Comparison of ENCODE assay signal across 10 cellular contexts in the genomic region with DNA sequence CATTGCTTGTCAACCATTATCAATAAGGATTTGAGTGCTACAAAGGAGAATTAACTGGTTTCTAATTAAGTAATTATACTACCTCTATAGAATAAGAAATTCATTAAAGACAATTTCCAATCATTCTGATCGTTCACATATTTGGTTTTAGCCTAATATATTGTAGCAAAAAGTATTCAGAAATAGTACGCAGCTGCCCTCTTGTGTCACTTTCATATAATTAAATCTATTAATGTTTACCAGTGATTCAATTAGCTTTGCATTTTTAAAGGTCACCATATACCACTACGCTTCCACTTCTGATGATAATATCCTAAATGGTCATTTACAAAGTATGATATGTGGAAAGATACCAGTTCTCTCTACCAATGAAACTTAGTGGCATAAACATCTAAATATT.
A peak's percentile ranks its signal among the peaks of the same experiment; 100 is the strongest.
DNase-seq lines count a peak whose midpoint lies in the region; ATAC-seq, FAIRE-seq and TF ChIP-seq lines count a peak whose summit lies in the region.
"Had no signal": no experiment of that assay in that cellular context is flagged by ENCODE, and none has a peak within 500 bp of the region (broad histone marks: within the 10 kb centered on the region; RNA-seq: fewer than 3 reads in every experiment).

No MANE protein-coding gene starts in this region.

- H2BK20ac ChIP-seq in H9 (ENCODE audit: low read depth, low read length, poor library complexity, severe bottlenecking): no peak overlapping the region

- no peak overlapping the region for H2BK5ac ChIP-seq in H9 (ENCODE audit: insufficient read length, low read length)

- peaks cover 0 to 5% of the 10 kb centered on the region in 2 experiments; a peak in 1 of 4 replicates for H3K4me1 Mint-ChIP-seq in H9

- no peak overlapping the region for H3K4me2 ChIP-seq in H9 (ENCODE audit: insufficient read depth, insufficient read length, low read length)

- intact Hi-C loops in pancreas (cut with DNase I): no loop called here

- H2AFZ ChIP-seq in H9 (ENCODE audit: low read length): no peak overlapping the region

- no peaks in the 10 kb centered on the region for H3K9me3 Mint-ChIP-seq in H9
- H3K9me3 Mint-ChIP-seq: activated T-helper 1 cell treated with anti-CD3 and anti-CD28 coated beads, Interleukin-12 subunit alpha, Interleukin-12 subunit beta, Interleukin-2, Interleukin-4 antibody, amounts not matched to agents 30 ng/mL and 10 ng/mL and 1 ng/mL, durations not matched to agents 14 hours and 24 hours and 36 hours had no signal

- no peak overlapping the region for H3K4ac ChIP-seq in H9 (ENCODE audit: low read depth, low read length)

- H3K9me3 ChIP-seq in H9 (ENCODE audit: control insufficient read depth, low read depth, low read length) (no peaks in the 10 kb centered on the region), pancreas (no peaks in the 10 kb centered on the region), WERI-Rb-1 (ENCODE audit: severe bottlenecking) (no peaks in the 10 kb centered on the region)
- H3K9me3 ChIP-seq: SJCRH30 had no signal

- no peak overlapping the region for H3K56ac ChIP-seq in H9 (ENCODE audit: insufficient read length, low read depth, low read length)

- H3K23me2 ChIP-seq in H9 (ENCODE audit: insufficient read length, low read depth, low read length, poor library complexity, severe bottlenecking): no peaks in the 10 kb centered on the region

- DNase-seq in H9: no peak
- DNase-seq in NCI-H748 treated with DMSO at 0.1 percent for 48 hours (lab: John Stamatoyannopoulos, UW): peak; percentile 20
- no peak for DNase-seq in epithelial cell of proximal tubule (ENCODE audit: low read depth)
- DNase-seq in pancreas: no peak
- no peak for DNase-seq in NCI-H2227 (lab: John Stamatoyannopoulos, UW; ENCODE audit: unreplicated experiment)
- no peak for DNase-seq in WERI-Rb-1

- no peak overlapping the region for H2AK5ac ChIP-seq in H9 (ENCODE audit: insufficient read length, low read length)

- no peak overlapping the region for H4K91ac ChIP-seq in H9 (ENCODE audit: insufficient read length, low read depth, low read length)

- no peak overlapping the region for H3T11ph ChIP-seq in H9 (ENCODE audit: low read length)

- no peak overlapping the region for H2BK120ac ChIP-seq in H9 (ENCODE audit: low read depth, low read length, poor library complexity, severe bottlenecking)

- no peak for ATAC-seq in pancreas
- ATAC-seq in HG03025 (IDR thresholded peaks at IDR 0.05; ENCODE audit: low FRiP score, unreplicated experiment): no peak
- no peak for ATAC-seq in GM21360 (IDR thresholded peaks at IDR 0.05; ENCODE audit: unreplicated experiment)

- no peak overlapping the region for H3K23ac ChIP-seq in H9 (ENCODE audit: insufficient read length, low read depth, low read length)

- no peak overlapping the region for H4K5ac ChIP-seq in H9 (ENCODE audit: insufficient read length, low read depth, low read length)

- H2BK12ac ChIP-seq in H9 (ENCODE audit: insufficient read length, low read depth, low read length): no peak overlapping the region

- no peak overlapping the region for H3K27ac Mint-ChIP-seq in H9
- H3K27ac Mint-ChIP-seq: activated T-helper 1 cell treated with anti-CD3 and anti-CD28 coated beads, Interleukin-12 subunit alpha, Interleukin-12 subunit beta, Interleukin-2, Interleukin-4 antibody, amounts not matched to agents 30 ng/mL and 10 ng/mL and 1 ng/mL, durations not matched to agents 14 hours and 24 hours and 36 hours had no signal

- FAIRE-seq in pancreas (lab: Jason Lieb, UNC): peak; percentile 13

- H3K27me3 Mint-ChIP-seq in H9 (ENCODE audit: low read depth): no peaks in the 10 kb centered on the region

- no peaks in the 10 kb centered on the region for H3K79me2 ChIP-seq in H9 (ENCODE audit: insufficient read depth, low read length)

- H3K79me1 ChIP-seq in H9 (ENCODE audit: insufficient read depth, low read depth, low read length, poor library complexity, severe bottlenecking): no peaks in the 10 kb centered on the region

- H2BK15ac ChIP-seq in H9 (ENCODE audit: low read depth, low read length): no peak overlapping the region

- H4K20me1 ChIP-seq in H9 (ENCODE audit: control insufficient read depth, insufficient read depth, insufficient read length): no peaks in the 10 kb centered on the region

- H3K18ac ChIP-seq in H9 (ENCODE audit: insufficient read length, low read depth, low read length): no peak overlapping the region

- H3K27ac ChIP-seq in H9 (ENCODE audit: insufficient read length, low read depth, low read length) (no peak overlapping the region), pancreas (no peak overlapping the region), WERI-Rb-1 (no peak overlapping the region)
- H3K27ac ChIP-seq: SJCRH30 had no signal

- no peak overlapping the region for H3K9ac ChIP-seq in H9 (ENCODE audit: extremely low read depth, insufficient read length, low read length)

- WGBS in H9 (ENCODE audit: extremely low coverage, insufficient read length, low lambda C conversion rate): no CpG with 5 or more reads among the region's 3 CpGs
- WGBS in pancreas, 2 donors: 8 to 11% methylated on average over 3 of the region's 3 CpGs

- no peak overlapping the region for H3K4me3 ChIP-seq in epithelial cell of proximal tubule (ENCODE audit: low read depth, low read length)
- no peak overlapping the region for H3K4me3 ChIP-seq in pancreas
- H3K4me3 ChIP-seq in WERI-Rb-1 (ENCODE audit: low read depth, low read length): no peak overlapping the region
- H3K4me3 ChIP-seq: SJCRH30 had no signal

- H3K14ac ChIP-seq in H9 (ENCODE audit: insufficient read depth, low read length): no peak overlapping the region

- H3K36me3 ChIP-seq in pancreas (no peaks in the 10 kb centered on the region), WERI-Rb-1 (no peaks in the 10 kb centered on the region)
- H3K36me3 ChIP-seq: SJCRH30 had no signal

- H3K27me3 ChIP-seq in H9 (ENCODE audit: insufficient read depth, low read length): no peaks in the 10 kb centered on the region
- H3K27me3 ChIP-seq in pancreas: peaks cover 0 to under 1% (median 0%) of the 10 kb centered on the region in 4 donors
- no peaks in the 10 kb centered on the region for H3K27me3 ChIP-seq in WERI-Rb-1 (ENCODE audit: insufficient read depth, low read depth, severe bottlenecking)
- H3K27me3 ChIP-seq: SJCRH30 had no signal

- peak; percentile 70 for TF ChIP-seq CTCF in H9 (conservative IDR thresholded peaks at IDR 0.05)
- TF ChIP-seq CTCF in epithelial cell of proximal tubule (conservative IDR thresholded peaks at IDR 0.05; ENCODE audit: low read depth, low read length): peak; percentile 48
- TF ChIP-seq CTCF in pancreas (IDR thresholded peaks at IDR 0.05): peak in 1 of 4 donors; percentile 7
- TF ChIP-seq CTCF in WERI-Rb-1 (IDR thresholded peaks at IDR 0.05; ENCODE audit: low read depth, low read length): no peak

- no peak overlapping the region for H3K4me3 Mint-ChIP-seq in H9
- H3K4me3 Mint-ChIP-seq: activated T-helper 1 cell treated with anti-CD3 and anti-CD28 coated beads, Interleukin-12 subunit alpha, Interleukin-12 subunit beta, Interleukin-2, Interleukin-4 antibody, amounts not matched to agents 30 ng/mL and 10 ng/mL and 1 ng/mL, durations not matched to agents 14 hours and 24 hours and 36 hours had no signal

- H3K4me1 ChIP-seq in H9 (ENCODE audit: insufficient read depth, low read length) (no peaks in the 10 kb centered on the region), pancreas (no peaks in the 10 kb centered on the region)
- H3K4me1 ChIP-seq: SJCRH30 had no signal

- H3K36me3 Mint-ChIP-seq in H9 (ENCODE audit: insufficient read depth in 1 of 3, low read depth in 3 of 3): no peaks in the 10 kb centered on the region

- no peak overlapping the region for H4K8ac ChIP-seq in H9 (replicated peaks; ENCODE audit: insufficient read length, low read depth, low read length)
